Comparison of ENCODE assay signal across 26 cellular contexts in genomic region chr6:105291525-105291924, GRCh38.
"Had no signal": no experiment of that assay in that cellular context is flagged by ENCODE, and none has a peak within 500 bp of the region (broad histone marks: within the 10 kb centered on the region; RNA-seq: fewer than 3 reads in every experiment).

No MANE protein-coding gene starts in this region.

- H3K4me1 ChIP-seq: colonic mucosa, left lung, prostate gland, tibial nerve, upper lobe of left lung had no signal

- H3K27ac ChIP-seq: colonic mucosa, epithelial cell of prostate, gastrocnemius medialis, left lung, prostate gland, skin epidermis, thoracic aorta, tibial nerve, upper lobe of left lung had no signal

- ATAC-seq: esophagus mucosa; gastrocnemius medialis; left lung; mucosa of descending colon; right cardiac atrium; stimulated activated naive B cell treated with anti-CD40 and anti-IgM and Interleukin-4, amounts not matched to agents 10 μg/mL and 1 μg/mL and 100 μg/mL, for 72 hours had no signal

- H3K9me3 Mint-ChIP-seq: dendritic cell treated with granulocyte-macrophage colony-stimulating factor and Interleukin-4, amounts not matched to agents 40 ng/mL and 50 ng/mL, for 4 days; stimulated activated naive CD8-positive, alpha-beta T cell treated with anti-CD3 and anti-CD28 coated beads, Interleukin-15, Interleukin-2, amounts not matched to agents 100 ng/mL and 50 ng/mL, for 24 hours had no signal

- H3K4me3 Mint-ChIP-seq: dendritic cell treated with granulocyte-macrophage colony-stimulating factor and Interleukin-4, amounts not matched to agents 40 ng/mL and 50 ng/mL, for 4 days; endodermal cell; mesothelial cell of epicardium; naive B cell; nephron progenitor cell; stimulated activated naive B cell treated with anti-CD40 and anti-IgM and Interleukin-4, amounts not matched to agents 10 μg/mL and 1 μg/mL and 100 μg/mL, for 72 hours; stimulated activated naive CD8-positive, alpha-beta T cell treated with anti-CD3 and anti-CD28 coated beads, Interleukin-15, Interleukin-2, amounts not matched to agents 100 ng/mL and 50 ng/mL, for 24 hours had no signal

- H3K9me3 ChIP-seq: colonic mucosa, gastrocnemius medialis, left lung, mucosa of descending colon, prostate gland, thoracic aorta, upper lobe of left lung had no signal

- H3K27ac Mint-ChIP-seq: dendritic cell treated with granulocyte-macrophage colony-stimulating factor and Interleukin-4, amounts not matched to agents 40 ng/mL and 50 ng/mL, for 4 days; endodermal cell; mesothelial cell of epicardium; naive B cell; nephron progenitor cell; stimulated activated naive B cell treated with anti-CD40 and anti-IgM and Interleukin-4, amounts not matched to agents 10 μg/mL and 1 μg/mL and 100 μg/mL, for 72 hours; stimulated activated naive CD8-positive, alpha-beta T cell treated with anti-CD3 and anti-CD28 coated beads, Interleukin-15, Interleukin-2, amounts not matched to agents 100 ng/mL and 50 ng/mL, for 24 hours had no signal

- H3K4me3 ChIP-seq: colonic mucosa, gastrocnemius medialis, left lung, mucosa of descending colon, prostate gland, skin epidermis, thoracic aorta, tibial nerve, upper lobe of left lung had no signal

- H3K27me3 ChIP-seq: colonic mucosa, gastrocnemius medialis, left lung, tibial nerve, upper lobe of left lung had no signal

- H3K27me3 Mint-ChIP-seq: dendritic cell treated with granulocyte-macrophage colony-stimulating factor and Interleukin-4, amounts not matched to agents 40 ng/mL and 50 ng/mL, for 4 days; naive B cell; stimulated activated naive B cell treated with anti-CD40 and anti-IgM and Interleukin-4, amounts not matched to agents 10 μg/mL and 1 μg/mL and 100 μg/mL, for 72 hours; stimulated activated naive CD8-positive, alpha-beta T cell treated with anti-CD3 and anti-CD28 coated beads, Interleukin-15, Interleukin-2, amounts not matched to agents 100 ng/mL and 50 ng/mL, for 24 hours had no signal

- H3K36me3 ChIP-seq: colonic mucosa, gastrocnemius medialis, prostate gland, thoracic aorta had no signal

- DNase-seq: colonic mucosa; effector CD8-positive, alpha-beta T cell; endodermal cell; foreskin fibroblast; gastrocnemius medialis; head of caudate nucleus; left lung; mesenchymal stem cell; mucosa of descending colon; naive B cell; nephron progenitor cell; nucleus accumbens; right cardiac atrium; stimulated activated CD4-positive, alpha-beta T cell treated with anti-CD3 and anti-CD28 coated beads, Interleukin-15, amount 100 ng/mL, for 24 hours; stimulated activated CD4-positive, alpha-beta T cell treated with anti-CD3 and anti-CD28 coated beads, Interleukin-2, amount 100 ng/mL, for 48 hours; stimulated activated naive B cell treated with anti-CD40 and anti-IgM and Interleukin-4, amounts not matched to agents 10 μg/mL and 1 μg/mL and 100 μg/mL, for 72 hours; upper lobe of left lung had no signal
